ENCODE assay signal across 17 cellular contexts in genomic region chr20:18103497-18103896, GRCh38. TPM values are rescaled to one million over a fixed set of nuclear protein-coding genes. Genes with fewer than 3 reads are reported as not detected.
DNase-seq lines count a peak whose midpoint lies in the region; TF ChIP-seq lines count a peak whose summit lies in the region.
"Had no signal": no experiment of that assay in that cellular context is flagged by ENCODE, and none has a peak within 500 bp of the region (broad histone marks: within the 10 kb centered on the region; RNA-seq: fewer than 3 reads in every experiment).

No MANE protein-coding gene starts in this region.

- TF ChIP-seq CTCF in progenitor cell of endocrine pancreas (IDR thresholded peaks at IDR 0.05; ENCODE audit: unreplicated experiment) = no peak

- peak overlapping the region; percentile 86 for H3K27ac Mint-ChIP-seq in progenitor cell of endocrine pancreas
- H3K27ac Mint-ChIP-seq: B cell; CD4-positive, CD25-positive, alpha-beta regulatory T cell had no signal

- DNase-seq in NCI-H1092 treated with DMSO at 0.1 percent for 48 hours (lab: John Stamatoyannopoulos, UW) = peak; percentile 19
- no peak for DNase-seq in NCI-H1092 (lab: John Stamatoyannopoulos, UW)
- DNase-seq in NCI-H146 (lab: John Stamatoyannopoulos, UW) = peak; percentile 95
- peak; percentile 97 for DNase-seq in NCI-H748 (lab: John Stamatoyannopoulos, UW; ENCODE audit: unreplicated experiment)
- DNase-seq in progenitor cell of endocrine pancreas (ENCODE audit: low spot score, unreplicated experiment) = no peak
- no peak for DNase-seq in NCI-H2107 treated with DMSO at 0.1 percent for 48 hours (lab: John Stamatoyannopoulos, UW; ENCODE audit: unreplicated experiment)
- DNase-seq in inferior parietal cortex (ENCODE audit: extremely low spot score) = no peak
- DNase-seq in occipital lobe (lab: John Stamatoyannopoulos, UW) = no peak
- DNase-seq: CD4-positive, CD25-positive, alpha-beta regulatory T cell; GDM1; GOT3; KG1; NCI-H187 treated with DMSO at 0.1 percent for 48 hours; NCI-H2227 treated with DMSO at 0.1 percent for 48 hours; NCI-H526; PC-3 had no signal

- peaks cover 13% of the 10 kb centered on the region for H3K4me1 Mint-ChIP-seq in progenitor cell of endocrine pancreas (ENCODE audit: low read depth)
- H3K4me1 Mint-ChIP-seq: B cell; CD4-positive, CD25-positive, alpha-beta regulatory T cell had no signal

- H3K4me3 Mint-ChIP-seq in progenitor cell of endocrine pancreas (ENCODE audit: low read depth) = no peak overlapping the region
- H3K4me3 Mint-ChIP-seq: B cell; CD4-positive, CD25-positive, alpha-beta regulatory T cell had no signal

- H3K9me3 Mint-ChIP-seq in progenitor cell of endocrine pancreas (ENCODE audit: low read depth) = peaks cover 5% of the 10 kb centered on the region

- peaks cover 50% of the 10 kb centered on the region for H3K27me3 Mint-ChIP-seq in progenitor cell of endocrine pancreas

- peaks cover under 1% of the 10 kb centered on the region for H3K36me3 Mint-ChIP-seq in progenitor cell of endocrine pancreas (ENCODE audit: insufficient read depth)
- H3K36me3 Mint-ChIP-seq: CD4-positive, CD25-positive, alpha-beta regulatory T cell had no signal

RNA-seq across cellular contexts. Expression of gene KAT14, which starts 34.2 kb away (rescaled TPM):
- total RNA-seq in progenitor cell of endocrine pancreas (26.1 and 26.7 TPM in 2 replicates), occipital lobe (32.9 TPM)

RNA-seq across cellular contexts. Expression of gene PET117, which starts 34.2 kb away (rescaled TPM):
- total RNA-seq in progenitor cell of endocrine pancreas (18.5 and 20.0 TPM in 2 replicates), occipital lobe (12.9 TPM)

RNA-seq across cellular contexts. Expression of gene OVOL2, which starts 45.8 kb away (rescaled TPM):
- 5.4 and 5.9 TPM in 2 replicates for total RNA-seq in progenitor cell of endocrine pancreas
- 0.62 TPM for total RNA-seq in occipital lobe
- total RNA-seq: B cell; CD4-positive, CD25-positive, alpha-beta regulatory T cell had no signal

Comparison
In these comparisons a context has a peak if more than half of its experiments do, and no peak if none do; other contexts are left out.
1. DNase-seq: peak in NCI-H1092 treated with DMSO at 0.1 percent for 48 hours (single experiment), NCI-H146 (single experiment) and NCI-H748 (single experiment); none in NCI-H1092 (single experiment), progenitor cell of endocrine pancreas (single experiment), NCI-H2107 treated with DMSO at 0.1 percent for 48 hours (single experiment), inferior parietal cortex (single experiment) and occipital lobe (single experiment).